In the genomic region with DNA sequence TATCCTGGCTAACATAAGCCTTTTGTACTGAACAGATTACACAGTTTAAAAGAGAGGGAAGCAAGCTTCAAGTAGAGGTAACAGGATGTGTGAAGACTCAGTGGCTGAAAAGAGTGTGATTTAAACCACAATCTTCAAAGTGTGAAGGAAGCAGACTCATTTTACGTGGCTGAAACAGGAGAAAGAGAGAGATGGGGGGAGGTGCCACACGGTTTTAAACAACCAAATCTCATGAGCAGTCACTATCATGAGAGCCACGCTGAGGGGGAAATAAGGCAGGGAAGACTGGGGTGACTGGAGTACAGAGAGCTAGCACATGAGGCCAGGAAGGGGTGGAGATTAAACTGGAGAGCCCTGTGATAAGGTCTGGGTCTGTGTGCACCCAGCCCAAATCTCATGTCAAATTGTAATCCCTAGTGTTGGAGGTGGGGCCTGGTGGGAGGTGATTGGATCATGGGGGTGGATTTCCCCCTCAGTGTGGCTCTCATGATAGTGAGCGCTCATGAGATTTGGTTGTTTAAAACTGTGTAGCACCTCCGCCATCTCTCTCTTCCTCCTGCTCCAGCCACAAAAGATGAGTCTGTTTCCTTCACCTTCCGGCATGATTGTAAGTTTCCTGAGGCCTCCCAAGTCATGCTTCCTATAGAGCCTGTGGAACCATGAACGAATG, we compare ENCODE assay signal across 14 cellular contexts.
A peak's percentile ranks its signal among the peaks of the same experiment; 100 is the strongest.
DNase-seq lines count a peak whose midpoint lies in the region; ATAC-seq, FAIRE-seq and TF ChIP-seq lines count a peak whose summit lies in the region.
"Had no signal": no experiment of that assay in that cellular context is flagged by ENCODE, and none has a peak within 500 bp of the region (broad histone marks: within the 10 kb centered on the region; RNA-seq: fewer than 3 reads in every experiment).

No MANE protein-coding gene starts in this region.

- peak; percentile 77 for ATAC-seq in CD8-positive, alpha-beta T cell
- peak; percentile 94 to 95 for ATAC-seq in activated T-cell treated with anti-CD3 and anti-CD28 coated beads, Interleukin-2, amount 50 U/mL, for 72 hours (replicated peaks in 1 of 2)
- peak; percentile 73 to 81 (median 80) for ATAC-seq in natural killer cell

- peaks cover 49% of the 10 kb centered on the region for H3K4me1 ChIP-seq in CD8-positive, alpha-beta T cell (ENCODE audit: insufficient read depth, low read length)
- no peaks in the 10 kb centered on the region for H3K4me1 ChIP-seq in HAP-1
- H3K4me1 ChIP-seq in Caco-2, result no peaks in the 10 kb centered on the region

- H3K4me3 Mint-ChIP-seq in CD8-positive, alpha-beta T cell, result peak overlapping the region; percentile 59
- peak overlapping the region; percentile 34 to 37 for H3K4me3 Mint-ChIP-seq in activated T-cell treated with anti-CD3 and anti-CD28 coated beads, Interleukin-2, amount 50 U/mL, for 72 hours
- H3K4me3 Mint-ChIP-seq in natural killer cell (peak overlapping the region; percentile 64), Caco-2 (ENCODE audit: unreplicated experiment) (no peak overlapping the region)

- no peaks in the 10 kb centered on the region for H3K36me3 ChIP-seq in CD8-positive, alpha-beta T cell (ENCODE audit: insufficient read depth, low read length)
- no peaks in the 10 kb centered on the region for H3K36me3 ChIP-seq in KOPT-K1 (ENCODE audit: insufficient read depth, low read length)
- no peaks in the 10 kb centered on the region for H3K36me3 ChIP-seq in HAP-1 (replicated peaks)
- H3K36me3 ChIP-seq in Caco-2 (ENCODE audit: control insufficient read depth, insufficient read depth, low read length), result no peaks in the 10 kb centered on the region

- H3K27ac ChIP-seq in CD8-positive, alpha-beta T cell (ENCODE audit: low read depth, low read length), result no peak overlapping the region
- peak overlapping the region; percentile 33 for H3K27ac ChIP-seq in KOPT-K1 (ENCODE audit: low read depth, low read length, poor library complexity, severe bottlenecking)

- H3K9me3 Mint-ChIP-seq in CD8-positive, alpha-beta T cell, result peaks cover 5% of the 10 kb centered on the region
- H3K9me3 Mint-ChIP-seq in activated T-cell treated with anti-CD3 and anti-CD28 coated beads, Interleukin-2, amount 50 U/mL, for 72 hours, result no peaks in the 10 kb centered on the region
- H3K9me3 Mint-ChIP-seq in natural killer cell (peaks cover 0 to 4% of the 10 kb centered on the region in 2 donors), Caco-2 (ENCODE audit: unreplicated experiment) (no peaks in the 10 kb centered on the region)

- H3K4me3 ChIP-seq in CD8-positive, alpha-beta T cell (ENCODE audit: low read depth, low read length), result peak overlapping the region; percentile 0
- no peak overlapping the region for H3K4me3 ChIP-seq in HAP-1
- H3K4me3 ChIP-seq in Caco-2 (ENCODE audit: low read depth, low read length), result no peak overlapping the region

- H3K4me1 Mint-ChIP-seq in CD8-positive, alpha-beta T cell (ENCODE audit: low read depth), result peaks cover 72% of the 10 kb centered on the region
- peaks cover 42% of the 10 kb centered on the region for H3K4me1 Mint-ChIP-seq in activated T-cell treated with anti-CD3 and anti-CD28 coated beads, Interleukin-2, amount 50 U/mL, for 72 hours (ENCODE audit: low read depth)
- H3K4me1 Mint-ChIP-seq in natural killer cell (peaks cover 59 to 69% of the 10 kb centered on the region in 2 donors), Caco-2 (ENCODE audit: low read depth, unreplicated experiment) (no peaks in the 10 kb centered on the region)

- BruUV-seq in Caco-2 (replicated peaks; lab: Mats Ljungman, UMichigan), result no TSS peak

- no peak for TF ChIP-seq CTCF in CD8-positive, alpha-beta T cell (IDR thresholded peaks at IDR 0.05)
- no peak for TF ChIP-seq CTCF in natural killer cell (IDR thresholded peaks at IDR 0.05)
- no peak for TF ChIP-seq CTCF in Caco-2 (IDR thresholded peaks at IDR 0.05; ENCODE audit: insufficient read depth in 1 of 2, low read depth in 1 of 2, low read length in 1 of 2, severe bottlenecking in 1 of 2, unreplicated experiment in 1 of 2)

- intact Hi-C loops in CD8-positive, alpha-beta T cell (cut with DNase I, micrococcal nuclease), result loop anchor here in 1 of 2 experiments (2.0 kb wide), 1 partner anchor 22 kb away; no protein-coding TSS in a partner anchor
- intact Hi-C loops in natural killer cell (cut with micrococcal nuclease) (loop anchor here (5.0 to 10.0 kb wide), 4 partner anchors 348 to 930 kb away; a partner anchor contains a TSS), Caco-2 (cut with micrococcal nuclease; ENCODE audit: unreplicated experiment) (no loop called here)

- no peaks in the 10 kb centered on the region for H3K9me3 ChIP-seq in CD8-positive, alpha-beta T cell (ENCODE audit: low read length)
- no peaks in the 10 kb centered on the region for H3K9me3 ChIP-seq in KOPT-K1 (ENCODE audit: insufficient read depth, low read length, poor library complexity, severe bottlenecking)
- H3K9me3 ChIP-seq in HAP-1, result no peaks in the 10 kb centered on the region
- H3K9me3 ChIP-seq in Caco-2, result 0 out of 2 replicates have a peak, but pooled peaks cover 3% of the 10 kb centered on the region

- POLR2A ChIA-PET in CD8-positive, alpha-beta T cell (lab: Charles Lee), result interaction anchor here (1.0 to 1.2 kb wide), 2 partner anchors 20 to 22 kb away, joined by 4 read pairs; no protein-coding TSS in a partner anchor
- POLR2A ChIA-PET in Caco-2 (lab: Charles Lee), result no interaction called here

- no peaks in the 10 kb centered on the region for H3K36me3 Mint-ChIP-seq in CD8-positive, alpha-beta T cell
- H3K36me3 Mint-ChIP-seq in activated T-cell treated with anti-CD3 and anti-CD28 coated beads, Interleukin-2, amount 50 U/mL, for 72 hours (ENCODE audit: insufficient read depth in 2 of 2), result no peaks in the 10 kb centered on the region
- H3K36me3 Mint-ChIP-seq in natural killer cell (no peaks in the 10 kb centered on the region), Caco-2 (ENCODE audit: insufficient read depth, unreplicated experiment) (no peaks in the 10 kb centered on the region)

- CTCF ChIA-PET in CD8-positive, alpha-beta T cell (lab: Charles Lee), result interaction anchor here (1.4 kb wide), 1 partner anchor 21 kb away, joined by 4 read pairs; no protein-coding TSS in a partner anchor
- CTCF ChIA-PET in Caco-2 (lab: Charles Lee), result no interaction called here

- peak in 6 of 7 experiments; percentile 13 to 66 (median 38) for DNase-seq in CD8-positive, alpha-beta T cell
- peak; percentile 53 to 56 for DNase-seq in activated T-cell treated with anti-CD3 and anti-CD28 coated beads, Interleukin-2, amount 50 U/mL, for 72 hours
- DNase-seq in natural killer cell, result peak; percentile 49
- no peak for DNase-seq in GM19239 (ENCODE audit: insufficient read length, low spot score)
- no peak for DNase-seq in HAP-1 (ENCODE audit: low spot score in 2 of 2)
- DNase-seq in Caco-2, result no peak
- DNase-seq: activated effector memory CD4-positive, alpha-beta T cell treated with Interleukin-2 at 50 U/mL for 16 hours; C1 segment of cervical spinal cord; KG1; NCI-H1436 treated with DMSO at 0.1 percent for 48 hours; SHP77 treated with DMSO at 0.1 percent for 48 hours had no signal

- H3K27me3 ChIP-seq in CD8-positive, alpha-beta T cell (ENCODE audit: insufficient read depth, low read length), result no peaks in the 10 kb centered on the region
- 0 out of 2 replicates have a peak, but pooled peaks cover 3% of the 10 kb centered on the region for H3K27me3 ChIP-seq in HAP-1 (ENCODE audit: low read depth)
- no peaks in the 10 kb centered on the region for H3K27me3 ChIP-seq in Caco-2 (replicated peaks; ENCODE audit: control insufficient read depth, insufficient read depth, low read length)

- in situ Hi-C loops in HAP-1 (cut with MboI; ENCODE audit: low sequenced_read_pairs), result no loop called here

- no peaks in the 10 kb centered on the region for H3K27me3 Mint-ChIP-seq in CD8-positive, alpha-beta T cell (ENCODE audit: low read depth)
- no peaks in the 10 kb centered on the region for H3K27me3 Mint-ChIP-seq in activated T-cell treated with anti-CD3 and anti-CD28 coated beads, Interleukin-2, amount 50 U/mL, for 72 hours (ENCODE audit: low read depth)
- no peaks in the 10 kb centered on the region for H3K27me3 Mint-ChIP-seq in natural killer cell (ENCODE audit: low read depth in 2 of 2)
- H3K27me3 Mint-ChIP-seq in Caco-2 (ENCODE audit: insufficient read depth, unreplicated experiment), result no peaks in the 10 kb centered on the region

- H3K27ac Mint-ChIP-seq in CD8-positive, alpha-beta T cell, result peak overlapping the region; percentile 91
- H3K27ac Mint-ChIP-seq in activated T-cell treated with anti-CD3 and anti-CD28 coated beads, Interleukin-2, amount 50 U/mL, for 72 hours, result no peak overlapping the region
- H3K27ac Mint-ChIP-seq in natural killer cell (peak overlapping the region; percentile 75 to 88), Caco-2 (ENCODE audit: unreplicated experiment) (no peak overlapping the region)

- no peak for FAIRE-seq in GM19239 (lab: Jason Lieb, UNC)
- FAIRE-seq: endothelial cell of umbilical vein, G401.6 had no signal

Comparison
In these comparisons a context has a peak if more than half of its experiments do, and no peak if none do; other contexts are left out.
1. DNase-seq: peak in CD8-positive, alpha-beta T cell (6 of 7), activated T-cell treated with anti-CD3 and anti-CD28 coated beads, Interleukin-2, amount 50 U/mL, for 72 hours (2 of 2) and natural killer cell (single experiment); none in GM19239 (single experiment), HAP-1 (0 of 2) and Caco-2 (0 of 2).
2. H3K27ac Mint-ChIP-seq: peak in CD8-positive, alpha-beta T cell (single experiment) and natural killer cell (2 of 2); none in activated T-cell treated with anti-CD3 and anti-CD28 coated beads, Interleukin-2, amount 50 U/mL, for 72 hours (single experiment) and Caco-2 (single experiment).
3. Peak in every context shown above with its lines, with median percentiles within 50 percentile points of each other: ATAC-seq.